ENCODE assay signal across 15 cellular contexts in genomic region chrX:96703816-96704215, GRCh38.
"Had no signal": no experiment of that assay in that cellular context is flagged by ENCODE, and none has a peak within 500 bp of the region (broad histone marks: within the 10 kb centered on the region; RNA-seq: fewer than 3 reads in every experiment).

No MANE protein-coding gene starts in this region.

- H3K4me1 ChIP-seq: parathyroid adenoma, sigmoid colon had no signal

- ATAC-seq: activated CD4-positive, alpha-beta T cell treated with anti-CD3 and anti-CD28 coated beads for 36 hours; activated CD8-positive, alpha-beta memory T cell treated with anti-CD3 and anti-CD28 coated beads, Interleukin-2, amount 10 ng/mL, durations not matched to agents 7 days and 5 days; gastroesophageal sphincter; heart right ventricle; left cardiac atrium had no signal

- H3K4me3 ChIP-seq: gastroesophageal sphincter, heart right ventricle, lung, sigmoid colon had no signal

- H3K27me3 ChIP-seq: gastroesophageal sphincter, heart right ventricle, sigmoid colon had no signal

- H3K36me3 ChIP-seq: gastroesophageal sphincter, heart right ventricle, sigmoid colon had no signal

- H3K27ac ChIP-seq: gastroesophageal sphincter, parathyroid adenoma, sigmoid colon had no signal

- DNase-seq: activated CD4-positive, alpha-beta T cell treated with anti-CD3 and anti-CD28 coated beads for 36 hours; activated CD4-positive, alpha-beta T cell treated with anti-CD3 and anti-CD28 coated beads, Interleukin-2, amount 50 U/mL, for 48 hours; activated CD8-positive, alpha-beta memory T cell treated with anti-CD3 and anti-CD28 coated beads, Interleukin-2, amount 10 ng/mL, durations not matched to agents 7 days and 5 days; heart right ventricle; immature natural killer cell; left cardiac atrium; midbrain; sigmoid colon; stimulated activated CD4-positive, alpha-beta T cell treated with anti-CD3 and anti-CD28 coated beads, Interleukin-12 subunit alpha, Interleukin-12 subunit beta, amount 100 ng/mL, for 4 hours; stimulated activated CD4-positive, alpha-beta T cell treated with anti-CD3 and anti-CD28 coated beads, Interleukin-1b, Interleukin-23, amount 100 ng/mL, for 48 hours; stimulated activated CD8-positive, alpha-beta memory T cell treated with anti-CD3 and anti-CD28 coated beads, Interleukin-4, amount 100 ng/mL, for 48 hours; stimulated activated naive CD4-positive, alpha-beta T cell had no signal

- H3K9me3 ChIP-seq: gastroesophageal sphincter, heart right ventricle, sigmoid colon had no signal
